8 cellular contexts compared by ENCODE assay signal in the genomic region with DNA sequence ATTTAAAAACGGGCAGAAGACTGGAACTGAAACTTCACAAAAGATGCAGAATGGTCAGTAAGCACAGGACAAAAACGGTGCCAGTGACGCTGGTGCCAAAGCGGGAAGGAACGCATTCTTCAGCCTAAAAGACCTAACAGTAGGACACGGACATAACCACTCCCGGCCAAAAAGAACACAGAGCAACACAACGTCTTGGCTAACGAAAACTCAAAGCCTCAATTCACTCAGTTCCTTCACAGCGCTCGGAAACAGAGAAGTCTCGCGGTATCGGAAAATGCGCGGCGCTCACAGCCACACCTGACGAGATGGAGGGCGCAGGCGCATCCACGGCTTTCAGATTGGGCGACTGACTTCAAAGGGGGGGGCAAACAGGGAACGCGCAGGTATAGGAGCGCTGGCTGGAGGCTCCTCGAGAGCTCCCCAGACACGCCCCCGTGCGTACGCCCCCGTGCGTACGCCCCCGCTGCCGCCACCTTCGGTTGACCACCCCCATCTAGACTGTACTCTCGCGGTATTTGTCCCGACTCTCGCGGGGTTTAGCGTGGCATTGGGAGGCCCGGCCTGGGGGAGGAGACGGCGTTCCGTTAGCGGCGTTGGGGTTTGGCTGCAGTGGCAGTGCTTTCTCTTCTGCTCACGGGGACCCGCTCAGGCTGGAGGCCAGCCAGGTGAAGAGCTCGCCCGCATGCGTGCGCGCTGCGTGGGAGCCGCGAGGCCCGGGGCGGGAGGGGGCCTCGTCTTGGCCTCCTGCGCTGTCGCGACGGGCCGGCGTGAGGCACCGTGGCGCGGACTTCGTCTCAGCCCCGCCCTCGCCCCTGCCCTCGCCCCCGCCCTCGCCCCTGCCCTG. TPM values are rescaled to one million over a fixed set of nuclear protein-coding genes. Genes with fewer than 3 reads are reported as not detected.
DNase-seq lines count a peak whose midpoint lies in the region; ATAC-seq and TF ChIP-seq lines count a peak whose summit lies in the region.

A gene (plus strand): TSS at position 576 of the 847 bp plus-strand sequence. CDS start 321 bp downstream, outside the sequence.

- H3K4me1 Mint-ChIP-seq in activated T-helper 2 cell treated with anti-CD3 and anti-CD28 coated beads, Interferon-gamma antibody, Interleukin-2, Interleukin-4, amounts not matched to agents 10 μg/mL and 5 μg/mL and 100 μg/mL, durations not matched to agents 14 hours and 24 hours and 36 hours (ENCODE audit: low read depth): peaks cover 26% of the 10 kb centered on the region
- H3K4me1 Mint-ChIP-seq in naive thymus-derived CD8-positive, alpha-beta T cell: peaks cover 6 to 45% (median 34%) of the 10 kb centered on the region in 4 donors

- H3K36me3 Mint-ChIP-seq in activated T-helper 2 cell treated with anti-CD3 and anti-CD28 coated beads, Interferon-gamma antibody, Interleukin-2, Interleukin-4, amounts not matched to agents 10 μg/mL and 5 μg/mL and 100 μg/mL, durations not matched to agents 14 hours and 24 hours and 36 hours (ENCODE audit: low read depth): peaks cover 60% of the 10 kb centered on the region
- peaks cover 6 to 29% (median 10%) of the 10 kb centered on the region in 3 donors for H3K36me3 Mint-ChIP-seq in naive thymus-derived CD8-positive, alpha-beta T cell

- peaks cover 6% of the 10 kb centered on the region for H3K9me3 Mint-ChIP-seq in activated T-helper 2 cell treated with anti-CD3 and anti-CD28 coated beads, Interferon-gamma antibody, Interleukin-2, Interleukin-4, amounts not matched to agents 10 μg/mL and 5 μg/mL and 100 μg/mL, durations not matched to agents 14 hours and 24 hours and 36 hours
- peaks cover 0 to 7% (median 0%) of the 10 kb centered on the region in 9 donors for H3K9me3 Mint-ChIP-seq in naive thymus-derived CD8-positive, alpha-beta T cell

- H3K27me3 Mint-ChIP-seq in activated T-helper 2 cell treated with anti-CD3 and anti-CD28 coated beads, Interferon-gamma antibody, Interleukin-2, Interleukin-4, amounts not matched to agents 10 μg/mL and 5 μg/mL and 100 μg/mL, durations not matched to agents 14 hours and 24 hours and 36 hours (ENCODE audit: low read depth): no peaks in the 10 kb centered on the region
- H3K27me3 Mint-ChIP-seq in naive thymus-derived CD8-positive, alpha-beta T cell: no peaks in the 10 kb centered on the region

- H3K9me3 ChIP-seq in RWPE2 (ENCODE audit: severe bottlenecking): no peaks in the 10 kb centered on the region

- H3K4me3 ChIP-seq in RWPE2 (ENCODE audit: severe bottlenecking) (peak within 1 kb of the TSS; percentile 75), fibroblast of mammary gland (ENCODE audit: control insufficient read depth, low read depth, low read length) (peak within 1 kb of the TSS; percentile 84)

- H3K27ac Mint-ChIP-seq in activated T-helper 2 cell treated with anti-CD3 and anti-CD28 coated beads, Interferon-gamma antibody, Interleukin-2, Interleukin-4, amounts not matched to agents 10 μg/mL and 5 μg/mL and 100 μg/mL, durations not matched to agents 14 hours and 24 hours and 36 hours: peak within 1 kb of the TSS; percentile 96
- H3K27ac Mint-ChIP-seq in naive thymus-derived CD8-positive, alpha-beta T cell: peak within 1 kb of the TSS; percentile 92 to 99 (median 98)

- DNase-seq in EH (ENCODE audit: low read depth): peak; percentile 99
- peak; percentile 96 for DNase-seq in H4 (ENCODE audit: low spot score)
- DNase-seq in LoVo (ENCODE audit: low spot score): peak; percentile 98
- DNase-seq in RWPE2 (ENCODE audit: low spot score): peak; percentile 99
- peak; percentile 99 for DNase-seq in activated T-helper 2 cell treated with anti-CD3 and anti-CD28 coated beads, Interferon-gamma antibody, Interleukin-2, Interleukin-4, amounts not matched to agents 10 μg/mL and 5 μg/mL and 100 μg/mL, durations not matched to agents 14 hours and 24 hours and 36 hours (ENCODE audit: low spot score)
- peak; percentile 95 for DNase-seq in fibroblast of mammary gland (ENCODE audit: low read depth)
- DNase-seq in naive thymus-derived CD8-positive, alpha-beta T cell: peak; percentile 97 to 100 (median 100)
- DNase-seq in stimulated activated naive CD4-positive, alpha-beta T cell (lab: John Stamatoyannopoulos, UW): peak; percentile 98 to 100 (median 99)

- H3K27ac ChIP-seq in RWPE2 (ENCODE audit: poor library complexity, severe bottlenecking): peak within 1 kb of the TSS; percentile 90

- POLR2A ChIA-PET in naive thymus-derived CD8-positive, alpha-beta T cell (lab: Charles Lee): interaction anchor here (0.6 to 3.8 kb wide), 12 partner anchors 10 to 210 kb away, joined by 3 to 71 read pairs (median 6); a partner anchor contains a TSS

- peaks cover 24% of the 10 kb centered on the region for H3K36me3 ChIP-seq in RWPE2 (ENCODE audit: low read depth)

- no peaks in the 10 kb centered on the region for H3K27me3 ChIP-seq in RWPE2 (ENCODE audit: insufficient read depth, poor library complexity, severe bottlenecking)

- peak within 1 kb of the TSS; percentile 91 for H3K4me3 Mint-ChIP-seq in activated T-helper 2 cell treated with anti-CD3 and anti-CD28 coated beads, Interferon-gamma antibody, Interleukin-2, Interleukin-4, amounts not matched to agents 10 μg/mL and 5 μg/mL and 100 μg/mL, durations not matched to agents 14 hours and 24 hours and 36 hours (ENCODE audit: low read depth)
- H3K4me3 Mint-ChIP-seq in naive thymus-derived CD8-positive, alpha-beta T cell: peak within 1 kb of the TSS; percentile 86 to 96 (median 93)

- peak; percentile 85 for ATAC-seq in RWPE2 (ENCODE audit: low read depth)
- peak; percentile 86 to 93 for ATAC-seq in naive thymus-derived CD8-positive, alpha-beta T cell

- intact Hi-C loops in activated T-helper 2 cell treated with anti-CD3 and anti-CD28 coated beads, Interferon-gamma antibody, Interleukin-2, Interleukin-4, amounts not matched to agents 10 μg/mL and 5 μg/mL and 100 μg/mL, durations not matched to agents 14 hours and 24 hours and 36 hours (cut with micrococcal nuclease): loop anchor here (1.0 kb wide), 3 partner anchors 10 to 38 kb away; a partner anchor contains a TSS

- H3K4me1 ChIP-seq in RWPE2 (ENCODE audit: insufficient read depth, poor library complexity, severe bottlenecking): peaks cover 9% of the 10 kb centered on the region

- TF ChIP-seq CTCF in RWPE2 (IDR thresholded peaks at IDR 0.05; ENCODE audit: poor library complexity, severe bottlenecking): no peak
- TF ChIP-seq CTCF in fibroblast of mammary gland (conservative IDR thresholded peaks at IDR 0.05; ENCODE audit: control insufficient read depth, insufficient read depth, low read depth, low read length): no peak

RNA-seq across cellular contexts. Expression of the gene that starts here (rescaled TPM):
- 3.8 and 6.2 TPM in 2 replicates for total RNA-seq in H4 (2014; rRNA removed; shearing (Covaris generic))
- 76.6 and 86.2 TPM in 2 replicates for total RNA-seq in activated T-helper 2 cell treated with anti-CD3 and anti-CD28 coated beads, Interferon-gamma antibody, Interleukin-2, Interleukin-4, amounts not matched to agents 10 μg/mL and 5 μg/mL and 100 μg/mL, durations not matched to agents 14 hours and 24 hours and 36 hours
- total RNA-seq in naive thymus-derived CD8-positive, alpha-beta T cell: 100 to 1,000 TPM; 244 to 254 TPM
- 10 to 100 TPM in 2 of 3 donors, 1 to 10 TPM in 1; 9.5 to 14.3 (median 10.8) TPM for polyA plus RNA-seq in naive thymus-derived CD8-positive, alpha-beta T cell

Comparison
In these comparisons a context has a peak if more than half of its experiments do, and no peak if none do; other contexts are left out.
1. Peak in every context shown above with its lines: DNase-seq, ATAC-seq, H3K4me3 ChIP-seq and H3K27ac ChIP-seq.
2. RNA of the gene that starts here (total RNA-seq): 244 to 254 TPM in naive thymus-derived CD8-positive, alpha-beta T cell and 76.6 to 86.2 TPM in activated T-helper 2 cell treated with anti-CD3 and anti-CD28 coated beads, Interferon-gamma antibody, Interleukin-2, Interleukin-4, amounts not matched to agents 10 μg/mL and 5 μg/mL and 100 μg/mL, durations not matched to agents 14 hours and 24 hours and 36 hours; 3.8 to 6.2 TPM in H4; every median in the first group is over 10 times any median in the second.